27 cellular contexts compared by ENCODE assay signal in genomic region chr9:37010976-37011375, GRCh38. TPM values are rescaled to one million over a fixed set of nuclear protein-coding genes. Genes with fewer than 3 reads are reported as not detected.
"Had no signal": no experiment of that assay in that cellular context is flagged by ENCODE, and none has a peak within 500 bp of the region (broad histone marks: within the 10 kb centered on the region; RNA-seq: fewer than 3 reads in every experiment).

No MANE protein-coding gene starts in this region.

- DNase-seq: activated CD4-positive, alpha-beta memory T cell treated with anti-CD3 and anti-CD28 coated beads, Interleukin-2, amount 10 ng/mL, durations not matched to agents 7 days and 5 days; activated CD4-positive, alpha-beta T cell treated with anti-CD3 and anti-CD28 coated beads, Interleukin-2, amount 10 ng/mL, durations not matched to agents 24 days and 14 days; activated gamma-delta T cell; activated T-cell treated with anti-CD3 and anti-CD28 coated beads for 4 hours; anterior cingulate cortex; brain microvascular endothelial cell; caudate nucleus; dermis blood vessel endothelial cell; effector CD8-positive, alpha-beta T cell; erythroblast; foreskin fibroblast; immature natural killer cell; lower lobe of right lung; naive thymus-derived CD8-positive, alpha-beta T cell; small intestine; stimulated activated CD4-positive, alpha-beta T cell treated with anti-CD3 and anti-CD28 coated beads, Interleukin-15, amount 100 ng/mL, for 24 hours; stimulated activated naive CD4-positive, alpha-beta T cell had no signal

- H3K4me1 ChIP-seq: lower lobe of right lung had no signal

- H3K9me3 ChIP-seq: lower lobe of right lung, thoracic aorta had no signal

- H3K9me3 Mint-ChIP-seq: activated CD4-positive, alpha-beta memory T cell treated with anti-CD3 and anti-CD28 coated beads, Interleukin-2, amount 10 ng/mL, durations not matched to agents 7 days and 5 days; activated CD4-positive, alpha-beta T cell treated with anti-CD3 and anti-CD28 coated beads, Interleukin-2, amount 10 ng/mL, durations not matched to agents 24 days and 14 days; activated naive CD4-positive, alpha-beta T cell treated with anti-CD3 and anti-CD28 coated beads, Interleukin-2, amount 50 U/mL, for 24 hours; immature natural killer cell; naive thymus-derived CD8-positive, alpha-beta T cell; neural progenitor cell; type B pancreatic cell had no signal

- ATAC-seq: left lobe of liver; lower lobe of right lung; naive thymus-derived CD8-positive, alpha-beta T cell; sciatic nerve had no signal

- H3K27ac ChIP-seq: brain microvascular endothelial cell, lower lobe of right lung, neural progenitor cell, thoracic aorta had no signal

- H3K9ac ChIP-seq: neural progenitor cell had no signal

- H3K36me3 Mint-ChIP-seq: activated naive CD4-positive, alpha-beta T cell treated with anti-CD3 and anti-CD28 coated beads, Interleukin-2, amount 50 U/mL, for 24 hours; immature natural killer cell; naive thymus-derived CD8-positive, alpha-beta T cell; type B pancreatic cell had no signal

- H2AFZ ChIP-seq: neural progenitor cell had no signal

- H3K4me3 Mint-ChIP-seq: activated CD4-positive, alpha-beta memory T cell treated with anti-CD3 and anti-CD28 coated beads, Interleukin-2, amount 10 ng/mL, durations not matched to agents 7 days and 5 days; activated CD4-positive, alpha-beta T cell treated with anti-CD3 and anti-CD28 coated beads, Interleukin-2, amount 10 ng/mL, durations not matched to agents 24 days and 14 days; activated naive CD4-positive, alpha-beta T cell treated with anti-CD3 and anti-CD28 coated beads, Interleukin-2, amount 50 U/mL, for 24 hours; immature natural killer cell; neural progenitor cell; type B pancreatic cell had no signal

- H3K27ac Mint-ChIP-seq: activated CD4-positive, alpha-beta memory T cell treated with anti-CD3 and anti-CD28 coated beads, Interleukin-2, amount 10 ng/mL, durations not matched to agents 7 days and 5 days; activated CD4-positive, alpha-beta T cell treated with anti-CD3 and anti-CD28 coated beads, Interleukin-2, amount 10 ng/mL, durations not matched to agents 24 days and 14 days; activated naive CD4-positive, alpha-beta T cell treated with anti-CD3 and anti-CD28 coated beads, Interleukin-2, amount 50 U/mL, for 24 hours; immature natural killer cell; neural progenitor cell; type B pancreatic cell had no signal

- FAIRE-seq: small intestine had no signal

- H3K4me1 Mint-ChIP-seq: activated CD4-positive, alpha-beta memory T cell treated with anti-CD3 and anti-CD28 coated beads, Interleukin-2, amount 10 ng/mL, durations not matched to agents 7 days and 5 days; activated naive CD4-positive, alpha-beta T cell treated with anti-CD3 and anti-CD28 coated beads, Interleukin-2, amount 50 U/mL, for 24 hours; immature natural killer cell had no signal

- H3K36me3 ChIP-seq: brain microvascular endothelial cell, lower lobe of right lung, neural progenitor cell, thoracic aorta had no signal

- H3K4me3 ChIP-seq: lower lobe of right lung, neural progenitor cell, thoracic aorta had no signal

- H3K4me2 ChIP-seq: neural progenitor cell had no signal

RNA-seq across cellular contexts. Expression of gene PAX5, which starts 23.1 kb away (rescaled TPM):
- total RNA-seq: dermis blood vessel endothelial cell, fibroblast of lung, glomerular endothelial cell, kidney epithelial cell, renal cortical epithelial cell had no signal
- polyA plus RNA-seq: fibroblast of lung had no signal
